8 cellular contexts compared by ENCODE assay signal in genomic region chr20:32482251-32483220, GRCh38.
A peak's percentile ranks its signal among the peaks of the same experiment; 100 is the strongest.
DNase-seq lines count a peak whose midpoint lies in the region; ATAC-seq, FAIRE-seq and TF ChIP-seq lines count a peak whose summit lies in the region.

No MANE protein-coding gene starts in this region.

- TF ChIP-seq CTCF in CD8-positive, alpha-beta T cell (IDR thresholded peaks at IDR 0.05), result no peak
- TF ChIP-seq CTCF in activated CD8-positive, alpha-beta T cell treated with anti-CD3 and anti-CD28 coated beads for 36 hours (IDR thresholded peaks at IDR 0.05), result no peak
- TF ChIP-seq CTCF in esophagus squamous epithelium (IDR thresholded peaks at IDR 0.05), result no peak
- TF ChIP-seq CTCF in natural killer cell (IDR thresholded peaks at IDR 0.05), result no peak

- WGBS in esophagus squamous epithelium, 2 donors, result 10 to 17% methylated on average over 1 to 13 of the region's 88 CpGs

- H3K4me3 ChIP-seq in CD8-positive, alpha-beta T cell (ENCODE audit: low read depth, low read length), result peak overlapping the region; percentile 28
- peak overlapping the region; percentile 67 for H3K4me3 ChIP-seq in Karpas-422 (ENCODE audit: low read length)
- H3K4me3 ChIP-seq in esophagus squamous epithelium, result peak overlapping the region; percentile 59 to 90 (median 68)

- H2AFZ ChIP-seq in Karpas-422 (ENCODE audit: low read length), result no peak overlapping the region

- peak overlapping the region; percentile 77 for H3K4me3 Mint-ChIP-seq in CD8-positive, alpha-beta T cell
- peak overlapping the region; percentile 71 for H3K4me3 Mint-ChIP-seq in activated CD8-positive, alpha-beta T cell treated with anti-CD3 and anti-CD28 coated beads for 36 hours
- peak overlapping the region; percentile 82 for H3K4me3 Mint-ChIP-seq in natural killer cell

- no peaks in the 10 kb centered on the region for H3K36me3 ChIP-seq in CD8-positive, alpha-beta T cell (ENCODE audit: insufficient read depth, low read length)
- H3K36me3 ChIP-seq in Karpas-422 (ENCODE audit: insufficient read depth, low read length) (no peaks in the 10 kb centered on the region), esophagus squamous epithelium (no peaks in the 10 kb centered on the region)

- H3K9me3 ChIP-seq in CD8-positive, alpha-beta T cell (ENCODE audit: low read length), result no peaks in the 10 kb centered on the region
- H3K9me3 ChIP-seq in Karpas-422 (ENCODE audit: low read length), result no peaks in the 10 kb centered on the region
- no peaks in the 10 kb centered on the region for H3K9me3 ChIP-seq in esophagus squamous epithelium

- CTCF ChIA-PET in CD8-positive, alpha-beta T cell (lab: Charles Lee), result interaction anchor here (1.0 kb wide), 1 partner anchor 45 kb away, joined by 3 read pairs; no protein-coding TSS in a partner anchor
- CTCF ChIA-PET in activated CD8-positive, alpha-beta T cell treated with anti-CD3 and anti-CD28 coated beads for 36 hours (lab: Charles Lee), result interaction anchor here (1.5 to 1.7 kb wide), 2 partner anchors 26 to 40 kb away, joined by 3 read pairs; no protein-coding TSS in a partner anchor

- H3K4me1 Mint-ChIP-seq in CD8-positive, alpha-beta T cell (ENCODE audit: low read depth), result peaks cover 64% of the 10 kb centered on the region
- peaks cover 48% of the 10 kb centered on the region for H3K4me1 Mint-ChIP-seq in activated CD8-positive, alpha-beta T cell treated with anti-CD3 and anti-CD28 coated beads for 36 hours (ENCODE audit: low read depth)
- H3K4me1 Mint-ChIP-seq in natural killer cell, result peaks cover 57 to 68% of the 10 kb centered on the region in 2 donors

- H3K27ac ChIP-seq in CD8-positive, alpha-beta T cell (ENCODE audit: low read depth, low read length), result peak overlapping the region; percentile 31
- H3K27ac ChIP-seq in Karpas-422 (ENCODE audit: low read length), result no peak overlapping the region
- H3K27ac ChIP-seq in esophagus squamous epithelium, result peak overlapping the region; percentile 65 to 92 (median 78)

- intact Hi-C loops in CD8-positive, alpha-beta T cell (cut with DNase I, micrococcal nuclease), result loop anchor here in 1 of 2 experiments (2.0 to 5.0 kb wide), 2 partner anchors 44 to 205 kb away; partner anchors contain the start of gene KIF3B
- intact Hi-C loops in activated CD8-positive, alpha-beta T cell treated with anti-CD3 and anti-CD28 coated beads for 36 hours (cut with micrococcal nuclease), result no loop called here
- intact Hi-C loops in esophagus squamous epithelium (cut with DNase I), result loop anchor here (10.0 kb wide), 1 partner anchor 128 kb away; the partner anchor contains the start of gene ASXL1
- intact Hi-C loops in natural killer cell (cut with micrococcal nuclease), result loop anchor here (10.0 kb wide), 2 partner anchors 52 to 208 kb away; partner anchors contain the start of gene KIF3B

- H3K27me3 ChIP-seq in CD8-positive, alpha-beta T cell (ENCODE audit: insufficient read depth, low read length), result no peaks in the 10 kb centered on the region
- H3K27me3 ChIP-seq in Karpas-422 (ENCODE audit: low read length), result no peaks in the 10 kb centered on the region
- peaks cover 0 to 46% (median 0%) of the 10 kb centered on the region in 4 donors for H3K27me3 ChIP-seq in esophagus squamous epithelium

- H3K79me2 ChIP-seq in Karpas-422 (ENCODE audit: low read length), result no peaks in the 10 kb centered on the region

- ATAC-seq in CD8-positive, alpha-beta T cell, result peak; percentile 7
- ATAC-seq in activated CD8-positive, alpha-beta T cell treated with anti-CD3 and anti-CD28 coated beads for 36 hours, result peak; percentile 7
- peak; percentile 5 to 35 (median 16) for ATAC-seq in natural killer cell
- ATAC-seq in GM21825 (IDR thresholded peaks at IDR 0.05; ENCODE audit: unreplicated experiment), result no peak

- POLR2A ChIA-PET in CD8-positive, alpha-beta T cell (lab: Charles Lee), result interaction anchor here (1.2 to 4.2 kb wide), 2 partner anchors 27 to 40 kb away, joined by 3 to 38 read pairs; no protein-coding TSS in a partner anchor
- POLR2A ChIA-PET in activated CD8-positive, alpha-beta T cell treated with anti-CD3 and anti-CD28 coated beads for 36 hours (lab: Charles Lee), result interaction anchor here (0.8 to 1.2 kb wide), 4 partner anchors 41 to 125 kb away, joined by 3 to 6 read pairs (median 4); no protein-coding TSS in a partner anchor

- peak in 4 of 7 experiments; percentile 15 to 64 (median 36) for DNase-seq in CD8-positive, alpha-beta T cell
- no peak for DNase-seq in Karpas-422
- DNase-seq in activated CD8-positive, alpha-beta T cell treated with anti-CD3 and anti-CD28 coated beads for 36 hours, result peak; percentile 41
- no peak for DNase-seq in esophagus squamous epithelium (lab: John Stamatoyannopoulos, UW)
- peak; percentile 37 for DNase-seq in natural killer cell
- DNase-seq in H54 (ENCODE audit: insufficient read length, low spot score), result no peak
- DNase-seq in NK-92 treated with Interleukin-12 subunit alpha and Interleukin-12 subunit beta, amount 100 ng/mL, for 24 hours (lab: John Stamatoyannopoulos, UW), result no peak

- peak overlapping the region; percentile 37; the same call in 1 of the 2 replicates for H3K9ac ChIP-seq in Karpas-422 (ENCODE audit: low read length)

- TF ChIP-seq POLR2A in esophagus squamous epithelium (IDR thresholded peaks at IDR 0.05) (no peak), H54 (IDR thresholded peaks at IDR 0.05; ENCODE audit: low read depth, low read length) (no peak)

- peaks cover 58% of the 10 kb centered on the region for H3K4me1 ChIP-seq in CD8-positive, alpha-beta T cell (ENCODE audit: insufficient read depth, low read length)
- peaks cover 20% of the 10 kb centered on the region for H3K4me1 ChIP-seq in Karpas-422 (ENCODE audit: low read length)
- peaks cover 25 to 69% (median 33%) of the 10 kb centered on the region in 3 donors for H3K4me1 ChIP-seq in esophagus squamous epithelium

- no peaks in the 10 kb centered on the region for H3K27me3 Mint-ChIP-seq in CD8-positive, alpha-beta T cell (ENCODE audit: low read depth)
- H3K27me3 Mint-ChIP-seq in activated CD8-positive, alpha-beta T cell treated with anti-CD3 and anti-CD28 coated beads for 36 hours, result no peaks in the 10 kb centered on the region
- no peaks in the 10 kb centered on the region for H3K27me3 Mint-ChIP-seq in natural killer cell (ENCODE audit: low read depth in 2 of 2)

- H3K9me3 Mint-ChIP-seq in CD8-positive, alpha-beta T cell, result no peaks in the 10 kb centered on the region
- H3K9me3 Mint-ChIP-seq in activated CD8-positive, alpha-beta T cell treated with anti-CD3 and anti-CD28 coated beads for 36 hours, result no peaks in the 10 kb centered on the region
- no peaks in the 10 kb centered on the region for H3K9me3 Mint-ChIP-seq in natural killer cell

- no peaks in the 10 kb centered on the region for H4K20me1 ChIP-seq in Karpas-422 (ENCODE audit: insufficient read depth, low read depth, low read length)

- FAIRE-seq in H54 (lab: Jason Lieb, UNC), result no peak

- H3K9me2 ChIP-seq in Karpas-422 (replicated peaks; ENCODE audit: insufficient read depth, low read length), result no peaks in the 10 kb centered on the region

- peaks cover 13% of the 10 kb centered on the region for H3K36me3 Mint-ChIP-seq in CD8-positive, alpha-beta T cell
- no peaks in the 10 kb centered on the region for H3K36me3 Mint-ChIP-seq in activated CD8-positive, alpha-beta T cell treated with anti-CD3 and anti-CD28 coated beads for 36 hours (ENCODE audit: low read depth)
- H3K36me3 Mint-ChIP-seq in natural killer cell, result no peaks in the 10 kb centered on the region

- H3K4me2 ChIP-seq in Karpas-422 (ENCODE audit: low read depth, low read length, poor library complexity, severe bottlenecking), result peak overlapping the region; percentile 72

- peak overlapping the region; percentile 74 for H3K27ac Mint-ChIP-seq in CD8-positive, alpha-beta T cell
- no peak overlapping the region for H3K27ac Mint-ChIP-seq in activated CD8-positive, alpha-beta T cell treated with anti-CD3 and anti-CD28 coated beads for 36 hours
- H3K27ac Mint-ChIP-seq in natural killer cell, result peak overlapping the region in 1 of 2 donors; percentile 75

Comparison
In these comparisons a context has a peak if more than half of its experiments do, and no peak if none do; other contexts are left out.
1. DNase-seq: peak in CD8-positive, alpha-beta T cell (4 of 7), activated CD8-positive, alpha-beta T cell treated with anti-CD3 and anti-CD28 coated beads for 36 hours (single experiment) and natural killer cell (single experiment); none in Karpas-422 (single experiment), esophagus squamous epithelium (single experiment), H54 (single experiment) and NK-92 treated with Interleukin-12 subunit alpha and Interleukin-12 subunit beta, amount 100 ng/mL, for 24 hours (single experiment).
2. Peak in every context shown above with its lines, with median percentiles within 50 percentile points of each other: H3K4me3 ChIP-seq and H3K4me3 Mint-ChIP-seq.